ENCODE assay signal across 8 cellular contexts in the genomic region with DNA sequence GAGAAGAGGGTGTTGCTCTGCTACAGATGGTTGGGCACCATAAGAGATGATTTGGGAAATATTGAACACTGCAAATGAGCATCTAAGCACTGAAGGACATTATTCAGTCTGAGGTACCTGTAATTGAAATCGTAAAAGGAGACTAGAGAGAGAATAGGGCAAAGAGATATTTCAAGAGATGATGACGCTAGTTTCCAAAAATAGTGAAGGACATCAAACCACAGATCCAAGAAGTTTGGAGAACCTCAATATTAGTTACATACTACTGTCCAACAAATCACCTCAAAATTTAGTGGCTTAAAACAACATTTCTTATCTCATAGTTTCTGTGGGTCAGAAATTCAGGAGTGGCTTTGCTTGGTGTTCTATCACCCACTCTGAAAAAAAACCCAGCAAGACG.
"Had no signal": no experiment of that assay in that cellular context is flagged by ENCODE, and none has a peak within 500 bp of the region (broad histone marks: within the 10 kb centered on the region; RNA-seq: fewer than 3 reads in every experiment).

No MANE protein-coding gene starts in this region.

- H3K27ac ChIP-seq: HL-60, KMS-11 had no signal

- ATAC-seq: HepG2, K562 had no signal

- H3K4me3 ChIP-seq: K562 had no signal

- H3K36me3 Mint-ChIP-seq: IgD-negative memory B cell had no signal

- H3K27ac Mint-ChIP-seq: IgD-negative memory B cell had no signal

- H3K4me3 Mint-ChIP-seq: IgD-negative memory B cell had no signal

- DNase-seq: IMR-90, KBM-7, KG1 had no signal
